Comparison of ENCODE assay signal across 8 cellular contexts in genomic region chr5:64074533-64074932, GRCh38.
DNase-seq lines count a peak whose midpoint lies in the region; ATAC-seq, FAIRE-seq and TF ChIP-seq lines count a peak whose summit lies in the region.

No MANE protein-coding gene starts in this region.

- H3K27me3 ChIP-seq in tibial nerve, result no peaks in the 10 kb centered on the region

- WGBS in tibial nerve, 2 donors, result 23 to 24% methylated on average over 2 of the region's 2 CpGs

- H3K4me1 ChIP-seq in tibial nerve, result no peaks in the 10 kb centered on the region

- no peak for TF ChIP-seq POLR2A in tibial nerve (IDR thresholded peaks at IDR 0.05)

- H3K4me3 ChIP-seq in tibial nerve, result no peak overlapping the region

- DNase-seq in D721Med (ENCODE audit: insufficient read length, low spot score), result peak; percentile 15
- DNase-seq in RPMI8226, result peak; percentile 56
- DNase-seq in foreskin melanocyte, result peak; percentile 29
- no peak for DNase-seq in tibial nerve (ENCODE audit: low spot score in 2 of 2)
- DNase-seq in MV-4-11 (lab: John Stamatoyannopoulos, UW), result no peak

- ATAC-seq in GM19035 (IDR thresholded peaks at IDR 0.05; ENCODE audit: unreplicated experiment) (peak; percentile 87), HG03354 (IDR thresholded peaks at IDR 0.05; ENCODE audit: poor library complexity, severe bottlenecking, unreplicated experiment) (peak; percentile 94)
- no peak for ATAC-seq in activated CD4-positive, CD25-positive, alpha-beta regulatory T cell treated with anti-CD3 and anti-CD28 coated beads, Interleukin-2, amount 50 U/mL, for 24 hours

- TF ChIP-seq CTCF in D721Med (IDR thresholded peaks at IDR 0.05; ENCODE audit: insufficient read depth, missing control alignments) (peak; percentile 82), tibial nerve (IDR thresholded peaks at IDR 0.05) (peak in 3 of 5 experiments; percentile 13 to 25 (median 17))

- no peaks in the 10 kb centered on the region for H3K9me3 ChIP-seq in tibial nerve

- no peak for TF ChIP-seq EP300 in tibial nerve (IDR thresholded peaks at IDR 0.05)

- peak; percentile 6 for FAIRE-seq in D721Med (lab: Jason Lieb, UNC)

- no peak overlapping the region for H3K27ac ChIP-seq in tibial nerve

- H3K36me3 ChIP-seq in tibial nerve, result no peaks in the 10 kb centered on the region

Comparison
In these comparisons a context has a peak if more than half of its experiments do, and no peak if none do; other contexts are left out.
1. DNase-seq: peak in D721Med (single experiment), RPMI8226 (single experiment) and foreskin melanocyte (single experiment); none in tibial nerve (0 of 2) and MV-4-11 (single experiment).
2. ATAC-seq: peak in GM19035 (single experiment) and HG03354 (single experiment); none in activated CD4-positive, CD25-positive, alpha-beta regulatory T cell treated with anti-CD3 and anti-CD28 coated beads, Interleukin-2, amount 50 U/mL, for 24 hours (0 of 2).